ENCODE assay signal across 20 cellular contexts in genomic region chr13:91368101-91368500, GRCh38. TPM values are rescaled to one million over a fixed set of nuclear protein-coding genes. Genes with fewer than 3 reads are reported as not detected.
DNase-seq lines count a peak whose midpoint lies in the region; ATAC-seq, FAIRE-seq and TF ChIP-seq lines count a peak whose summit lies in the region.
"Had no signal": no experiment of that assay in that cellular context is flagged by ENCODE, and none has a peak within 500 bp of the region (broad histone marks: within the 10 kb centered on the region; RNA-seq: fewer than 3 reads in every experiment).

No MANE protein-coding gene starts in this region.

- SMC1A ChIA-PET in GM12878 (lab: Charles Lee; ENCODE audit: uncharacterized antibody, unreplicated experiment): interaction anchor here (0.5 to 1.6 kb wide), 2 partner anchors 9 to 304 kb away, joined by 4 to 5 read pairs; no protein-coding TSS in a partner anchor

- no peaks in the 10 kb centered on the region for H4K20me1 ChIP-seq in GM12878 (ENCODE audit: control insufficient read depth, insufficient read depth)

- no peak for TF ChIP-seq CTCF in GM12878 (IDR thresholded peaks at IDR 0.05 in 2 of 3, conservative IDR thresholded peaks at IDR 0.05 in 1 of 3; ENCODE audit: control insufficient read depth in 2 of 3, extremely low read depth in 1 of 3, insufficient read depth in 1 of 3, low read depth in 3 of 3, low read length in 3 of 3)
- TF ChIP-seq CTCF in tibial nerve (IDR thresholded peaks at IDR 0.05): no peak

- FAIRE-seq in GM12878 (lab: Jason Lieb, UNC): no peak

- H3K27ac ChIP-seq in GM12878 (ENCODE audit: control insufficient read depth, insufficient read depth) (no peak overlapping the region), tibial nerve (no peak overlapping the region)
- H3K27ac ChIP-seq: HL-60, SJSA1 had no signal

- no peak overlapping the region for H2AFZ ChIP-seq in GM12878 (ENCODE audit: control insufficient read depth, low read depth, low read length)

- no peak overlapping the region for H3K9ac ChIP-seq in GM12878 (ENCODE audit: control insufficient read depth, insufficient read depth, low read length)

- H3K27ac Mint-ChIP-seq in activated naive CD4-positive, alpha-beta T cell treated with anti-CD3 and anti-CD28 coated beads for 36 hours: peak overlapping the region; percentile 83
- H3K27ac Mint-ChIP-seq: CD4-positive, alpha-beta T cell; HFFc6 had no signal

- RAD21 ChIA-PET in GM12878 (lab: Charles Lee; ENCODE audit: unreplicated experiment): interaction anchor here (1.0 kb wide), 1 partner anchor 38 kb away, joined by 3 read pairs; no protein-coding TSS in a partner anchor

- H3K36me3 Mint-ChIP-seq in activated naive CD4-positive, alpha-beta T cell treated with anti-CD3 and anti-CD28 coated beads for 36 hours (ENCODE audit: low read depth): peaks cover 1% of the 10 kb centered on the region

- in situ Hi-C loops in GM12878 (cut with MboI): no loop called here

- H3K4me2 ChIP-seq in GM12878 (ENCODE audit: control insufficient read depth, insufficient read depth): no peak overlapping the region

- peaks cover 30% of the 10 kb centered on the region for H3K4me1 Mint-ChIP-seq in activated naive CD4-positive, alpha-beta T cell treated with anti-CD3 and anti-CD28 coated beads for 36 hours (ENCODE audit: low read depth)

- intact Hi-C loops in activated naive CD4-positive, alpha-beta T cell treated with anti-CD3 and anti-CD28 coated beads for 36 hours (cut with micrococcal nuclease): loop anchor here (2.0 kb wide), 1 partner anchor 55 kb away; no protein-coding TSS in a partner anchor
- intact Hi-C loops in GM12878 (cut with micrococcal nuclease; ENCODE audit: unreplicated experiment): no loop called here

- no peak overlapping the region for H3K4me3 ChIP-seq in GM12878
- no peak overlapping the region for H3K4me3 ChIP-seq in tibial nerve
- H3K4me3 ChIP-seq: SJSA1 had no signal

- ATAC-seq in GM19351 (IDR thresholded peaks at IDR 0.05; ENCODE audit: unreplicated experiment): peak; percentile 46
- ATAC-seq in HG03159 (IDR thresholded peaks at IDR 0.05; ENCODE audit: unreplicated experiment): peak; percentile 48
- ATAC-seq in GM12878: no peak; the same call in 2 of the 3 replicates
- ATAC-seq in HG03442 (IDR thresholded peaks at IDR 0.05; ENCODE audit: unreplicated experiment): no peak
- ATAC-seq: PC-3 had no signal

- H3K79me2 ChIP-seq in GM12878 (ENCODE audit: control insufficient read depth, insufficient read depth, low read length): no peaks in the 10 kb centered on the region

- DNase-seq in activated naive CD4-positive, alpha-beta T cell treated with anti-CD3 and anti-CD28 coated beads for 36 hours: no peak
- no peak for DNase-seq in activated naive CD4-positive, alpha-beta T cell treated with anti-CD3 and anti-CD28 coated beads, Interleukin-2, amount 50 U/mL, for 16 hours
- DNase-seq in GM12878 (ENCODE audit: low read depth, low spot score) (no peak), NCI-H2107 (lab: John Stamatoyannopoulos, UW) (no peak), tibial nerve (ENCODE audit: low spot score in 2 of 2) (no peak)
- DNase-seq: ACHN; CD4-positive, alpha-beta T cell; DND-41; GDM1; HFFc6; KBM-7; NCI-H1092 treated with DMSO at 0.1 percent for 48 hours; NCI-H1694 treated with DMSO at 0.1 percent for 48 hours; NCI-H69; PC-3 had no signal

- CTCF ChIA-PET in activated naive CD4-positive, alpha-beta T cell treated with anti-CD3 and anti-CD28 coated beads for 36 hours (lab: Charles Lee): interaction anchor here (0.6 to 1.5 kb wide), 2 partner anchors 56 to 580 kb away, joined by 3 read pairs; no protein-coding TSS in a partner anchor
- CTCF ChIA-PET in GM12878 (lab: Yijun Ruan, JAX): interaction anchor here (1.5 to 1.6 kb wide), 2 partner anchors 8 to 39 kb away, joined by 3 to 4 read pairs; no protein-coding TSS in a partner anchor

- H3K27me3 ChIP-seq in GM12878 (replicated peaks in 1 of 2; ENCODE audit: control insufficient read depth in 2 of 2, insufficient read depth in 2 of 2, low read length in 1 of 2) (no peaks in the 10 kb centered on the region), tibial nerve (no peaks in the 10 kb centered on the region)
- H3K27me3 ChIP-seq: SJSA1 had no signal

- H3K36me3 ChIP-seq in GM12878 (ENCODE audit: control insufficient read depth in 2 of 2, insufficient read depth in 2 of 2, low read length in 1 of 2) (no peaks in the 10 kb centered on the region), tibial nerve (no peaks in the 10 kb centered on the region)
- H3K36me3 ChIP-seq: SJSA1 had no signal

- peaks cover 2% of the 10 kb centered on the region for H3K27me3 Mint-ChIP-seq in activated naive CD4-positive, alpha-beta T cell treated with anti-CD3 and anti-CD28 coated beads for 36 hours (ENCODE audit: low read depth)

- TF ChIP-seq POLR2A in GM12878 (IDR thresholded peaks at IDR 0.05; ENCODE audit: low read depth, low read length) (no peak), tibial nerve (IDR thresholded peaks at IDR 0.05) (no peak)

- no peaks in the 10 kb centered on the region for H3K9me3 Mint-ChIP-seq in activated naive CD4-positive, alpha-beta T cell treated with anti-CD3 and anti-CD28 coated beads for 36 hours
- H3K9me3 Mint-ChIP-seq: CD4-positive, alpha-beta T cell; HFFc6 had no signal

- TF ChIP-seq RAD21 in GM12878 (IDR thresholded peaks at IDR 0.05; ENCODE audit: insufficient read depth, low read depth, low read length): no peak

- H3K9me3 ChIP-seq in GM12878 (replicated peaks; ENCODE audit: control insufficient read depth, insufficient read depth, low read length) (no peaks in the 10 kb centered on the region), tibial nerve (no peaks in the 10 kb centered on the region)
- H3K9me3 ChIP-seq: SJSA1 had no signal

- WGBS in GM12878 (ENCODE audit: insufficient coverage, insufficient replicate concordance, low lambda C conversion rate, missing lambda C conversion rate): 50% methylated on average over 1 of the region's 1 CpG
- 95% methylated on average over 1 of the region's 1 CpG for WGBS in tibial nerve, 2 donors

- TF ChIP-seq EP300 in GM12878 (IDR thresholded peaks at IDR 0.05; ENCODE audit: borderline replicate concordance in 1 of 2, control insufficient read depth in 1 of 2, low read depth in 2 of 2, low read length in 2 of 2) (no peak), tibial nerve (IDR thresholded peaks at IDR 0.05) (no peak)

- no peaks in the 10 kb centered on the region for H3K4me1 ChIP-seq in GM12878 (ENCODE audit: control insufficient read depth, insufficient read depth, low read length)
- peaks cover 0 to 9% (median 0%) of the 10 kb centered on the region in 4 donors for H3K4me1 ChIP-seq in tibial nerve
- H3K4me1 ChIP-seq: SJSA1 had no signal

- BruUV-seq in GM12878 (replicated peaks; lab: Mats Ljungman, UMichigan): no TSS peak

- POLR2A ChIA-PET in GM12878 (lab: Charles Lee): no interaction called here

- no peak overlapping the region for H3K4me3 Mint-ChIP-seq in activated naive CD4-positive, alpha-beta T cell treated with anti-CD3 and anti-CD28 coated beads for 36 hours
- H3K4me3 Mint-ChIP-seq: CD4-positive, alpha-beta T cell; HFFc6 had no signal

RNA-seq across cellular contexts. Expression of gene MIR17HG, which starts 20.6 kb away (rescaled TPM):
- total RNA-seq in activated naive CD4-positive, alpha-beta T cell treated with anti-CD3 and anti-CD28 coated beads for 36 hours: 10 to 100 TPM; 11.7 to 12.9 TPM
- total RNA-seq in GM12878 (2013; cell fraction: nucleolus; rRNA removed): 157 and 159 TPM in 2 replicates
- total RNA-seq in GM12878 (2014; rRNA removed): 34.8 and 44.1 TPM in 2 replicates
- total RNA-seq in GM12878 (2014; rRNA removed; fragmentation: Illumina TruSeq; extraction: Trizol): 37.7 and 39.9 TPM in 2 replicates
- total RNA-seq in GM12878 (2021): 21.2 and 23.5 TPM in 2 replicates
- polyA plus RNA-seq in GM12878 (2011; ENCODE audit: low read depth): 6.4 TPM
- 16.6 and 29.5 TPM in 2 replicates for polyA plus RNA-seq in GM12878 (2011; rRNA removed)
- 3.0 and 3.6 TPM in 2 replicates for polyA plus RNA-seq in GM12878 (2011; cell fraction: cytosol; rRNA removed)
- 20.1 and 26.2 TPM in 2 replicates for polyA plus RNA-seq in GM12878 (2011; cell fraction: nucleus; rRNA removed)
- 8.0 and 13.4 TPM in 2 replicates for polyA plus RNA-seq in GM12878 (2012)
- polyA plus RNA-seq in GM12878 (2014; fragmentation: Illumina TruSeq; extraction: Trizol): 11.9 and 16.6 TPM in 2 replicates
- 10 to 100 TPM; 11.6 to 13.6 TPM for polyA plus RNA-seq in GM12878 (2014; fragmentation: Nextera tagmentation; extraction: Ambion mirVana)
- polyA plus RNA-seq in GM12878 (2014; rRNA removed): 16.4 and 19.4 TPM in 2 replicates
- polyA plus RNA-seq in GM12878 (2016; fragmentation: Nextera tagmentation; extraction: Ambion mirVana): 1 to 10 TPM; 4.4 to 5.1 TPM
- polyA minus RNA-seq in GM12878 (2011; rRNA and poly(A)+ RNA removed): 27.6 and 40.8 TPM in 2 replicates
- polyA minus RNA-seq in GM12878 (2011; cell fraction: cytosol; rRNA and poly(A)+ RNA removed): 3.7 and 3.9 TPM in 2 replicates
- polyA minus RNA-seq in GM12878 (2011; cell fraction: nucleus; rRNA and poly(A)+ RNA removed): 124 and 145 TPM in 2 replicates
- 1 to 10 TPM; 2.2 to 5.7 (median 3.3) TPM for total RNA-seq in tibial nerve

RNA-seq across cellular contexts. Expression of gene GPC5, which starts 30.3 kb away (rescaled TPM):
- total RNA-seq in activated naive CD4-positive, alpha-beta T cell treated with anti-CD3 and anti-CD28 coated beads for 36 hours: under 1 TPM; 0.38 to 0.40 TPM
- total RNA-seq in GM12878 (2013; cell fraction: nucleolus; rRNA removed): 54.8 and 55.7 TPM in 2 replicates
- total RNA-seq in GM12878 (2014; rRNA removed) (0.45 and 1.0 TPM in 2 replicates), GM12878 (2014; rRNA removed; fragmentation: Illumina TruSeq; extraction: Trizol) (0.13 and 0.60 TPM in 2 replicates), GM12878 (2021) (0.32 and 0.44 TPM in 2 replicates), tibial nerve (1 to 10 TPM in 3 of 4 donors, not detected in 1; 3.7 to 5.7 (median 4.2) TPM)
- 0.80 TPM for polyA plus RNA-seq in GM12878 (2011; ENCODE audit: low read depth)
- polyA plus RNA-seq in GM12878 (2011; rRNA removed) (0.49 and 0.87 TPM in 2 replicates), GM12878 (2014; fragmentation: Illumina TruSeq; extraction: Trizol) (0.43 and 0.47 TPM in 2 replicates), GM12878 (2014; fragmentation: Nextera tagmentation; extraction: Ambion mirVana) (under 1 TPM in 1 of 2 experiments, not detected in 1; 0.05 TPM), GM12878 (2014; rRNA removed) (0.19 and 0.41 TPM in 2 replicates), GM12878 (2016; fragmentation: Nextera tagmentation; extraction: Ambion mirVana) (under 1 TPM; 0.39 to 0.47 TPM)
- polyA plus RNA-seq in GM12878 (2011; cell fraction: cytosol; rRNA removed): 0.78 and 0.87 TPM in 2 replicates
- 1.1 and 2.2 TPM in 2 replicates for polyA plus RNA-seq in GM12878 (2011; cell fraction: nucleus; rRNA removed)
- 0.95 and 1.6 TPM in 2 replicates for polyA plus RNA-seq in GM12878 (2012)
- 5.3 and 7.9 TPM in 2 replicates for polyA minus RNA-seq in GM12878 (2011; rRNA and poly(A)+ RNA removed)
- not detected in 2 replicates for polyA minus RNA-seq in GM12878 (2011; cell fraction: cytosol; rRNA and poly(A)+ RNA removed)
- polyA minus RNA-seq in GM12878 (2011; cell fraction: nucleus; rRNA and poly(A)+ RNA removed): 6.9 and 9.1 TPM in 2 replicates
- total RNA-seq: CD4-positive, alpha-beta T cell; PC-3; SJSA1 had no signal

Comparison
In these comparisons a context has a peak if more than half of its experiments do, and no peak if none do; other contexts are left out.
1. ATAC-seq: peak in GM19351 (single experiment) and HG03159 (single experiment); none in GM12878 (single experiment) and HG03442 (single experiment).